ENCODE assay signal across 1 cellular context in genomic region chr5:133025804-133026663, GRCh38.
TF ChIP-seq lines count a peak whose summit lies in the region.

Gene ZCCHC10, minus strand, starts transcription at chr5:133026549. Its CDS starts 12 bp downstream, at chr5:133026537.

TF ChIP-seq in HepG2, 621 proteins besides CTCF, POLR2A, EP300 and RAD21 (continued from another document and continues in another):
- 0 out of 2 replicates have a peak, but pooled peaks have one; percentile 59 for TF ChIP-seq SNAI1 (CRISPR knock-in tag; IDR thresholded peaks at IDR 0.05; ENCODE audit: borderline replicate concordance)
- 0 out of 2 replicates have a peak, but pooled peaks have one; percentile 48 for TF ChIP-seq ZBTB2 (CRISPR knock-in tag; IDR thresholded peaks at IDR 0.05; ENCODE audit: low read depth)
- TF ChIP-seq ASH2L (IDR thresholded peaks at IDR 0.05; ENCODE audit: insufficient read length, low read depth, low read length) = peak; percentile 94
- TF ChIP-seq REPIN1 (CRISPR knock-in tag; IDR thresholded peaks at IDR 0.05; ENCODE audit: borderline replicate concordance, low read depth) = no peak
- TF ChIP-seq ZNF337 (CRISPR knock-in tag; IDR thresholded peaks at IDR 0.05; ENCODE audit: borderline replicate concordance, low read depth) = no peak
- TF ChIP-seq ZNF737 (CRISPR knock-in tag; IDR thresholded peaks at IDR 0.05; ENCODE audit: borderline replicate concordance) = no peak
- TF ChIP-seq ZFP91 (CRISPR knock-in tag; IDR thresholded peaks at IDR 0.05; ENCODE audit: borderline replicate concordance) = peak; percentile 61; the same call in 1 of the 2 replicates
- no peak for TF ChIP-seq ZKSCAN8 (CRISPR knock-in tag; IDR thresholded peaks at IDR 0.05; ENCODE audit: borderline replicate concordance)
- TF ChIP-seq AKAP8 (CRISPR knock-in tag; IDR thresholded peaks at IDR 0.05) = no peak
- TF ChIP-seq MEIS1 (CRISPR knock-in tag; IDR thresholded peaks at IDR 0.05; ENCODE audit: borderline replicate concordance) = no peak; the same call in 1 of the 2 replicates
- TF ChIP-seq HNF4G (IDR thresholded peaks at IDR 0.05; ENCODE audit: borderline replicate concordance, low read depth, low read length) = no peak
- no peak for TF ChIP-seq HNF4G (CRISPR knock-in tag; IDR thresholded peaks at IDR 0.05; ENCODE audit: borderline replicate concordance, low read depth)
- peak; percentile 38; the same call in 1 of the 2 replicates for TF ChIP-seq ETV5 (CRISPR knock-in tag; IDR thresholded peaks at IDR 0.05; ENCODE audit: borderline replicate concordance)
- no peak for TF ChIP-seq ZNF234 (CRISPR knock-in tag; conservative IDR thresholded peaks at IDR 0.05)
- TF ChIP-seq GTF3A (CRISPR knock-in tag; conservative IDR thresholded peaks at IDR 0.05) = no peak
- TF ChIP-seq, protein P1, sequence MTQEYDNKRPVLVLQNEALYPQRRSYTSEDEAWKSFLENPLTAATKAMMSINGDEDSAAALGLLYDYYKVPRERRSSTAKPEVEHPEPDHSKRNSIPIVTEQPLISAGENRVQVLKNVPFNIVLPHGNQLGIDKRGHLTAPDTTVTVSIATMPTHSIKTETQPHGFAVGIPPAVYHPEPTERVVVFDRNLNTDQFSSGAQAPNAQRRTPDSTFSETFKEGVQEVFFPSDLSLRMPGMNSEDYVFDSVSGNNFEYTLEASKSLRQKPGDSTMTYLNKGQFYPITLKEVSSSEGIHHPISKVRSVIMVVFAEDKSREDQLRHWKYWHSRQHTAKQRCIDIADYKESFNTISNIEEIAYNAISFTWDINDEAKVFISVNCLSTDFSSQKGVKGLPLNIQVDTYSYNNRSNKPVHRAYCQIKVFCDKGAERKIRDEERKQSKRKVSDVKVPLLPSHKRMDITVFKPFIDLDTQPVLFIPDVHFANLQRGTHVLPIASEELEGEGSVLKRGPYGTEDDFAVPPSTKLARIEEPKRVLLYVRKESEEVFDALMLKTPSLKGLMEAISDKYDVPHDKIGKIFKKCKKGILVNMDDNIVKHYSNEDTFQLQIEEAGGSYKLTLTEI (CRISPR knock-in tag; conservative IDR thresholded peaks at IDR 0.05) = no peak
- TF ChIP-seq MEF2D (CRISPR knock-in tag; IDR thresholded peaks at IDR 0.05) = 0 out of 2 replicates have a peak, but pooled peaks have one; percentile 22
- TF ChIP-seq SP5 (CRISPR knock-in tag; IDR thresholded peaks at IDR 0.05; ENCODE audit: borderline replicate concordance, low read depth) = no peak
- no peak for TF ChIP-seq ZNF414 (CRISPR knock-in tag; IDR thresholded peaks at IDR 0.05)
- no peak for TF ChIP-seq FOXC1 (CRISPR knock-in tag; IDR thresholded peaks at IDR 0.05; ENCODE audit: borderline replicate concordance)
- no peak for TF ChIP-seq CHD2 (IDR thresholded peaks at IDR 0.05; ENCODE audit: low read depth, low read length)
- TF ChIP-seq ZNF775 (CRISPR knock-in tag; IDR thresholded peaks at IDR 0.05; ENCODE audit: borderline replicate concordance) = 0 out of 2 replicates have a peak, but pooled peaks have one; percentile 51
- TF ChIP-seq MAF1 (CRISPR knock-in tag; IDR thresholded peaks at IDR 0.05; ENCODE audit: borderline replicate concordance) = no peak
- no peak for TF ChIP-seq FOXA1 (IDR thresholded peaks at IDR 0.05)
- TF ChIP-seq FOXA1 (CRISPR knock-in tag; IDR thresholded peaks at IDR 0.05) = peak; percentile 45; the same call in 1 of the 2 replicates
- peak; percentile 29; the same call in 1 of the 2 replicates for TF ChIP-seq ZNF891 (CRISPR knock-in tag; IDR thresholded peaks at IDR 0.05)
- TF ChIP-seq PAWR (CRISPR knock-in tag; IDR thresholded peaks at IDR 0.05; ENCODE audit: borderline replicate concordance) = no peak
- TF ChIP-seq, protein P2, sequence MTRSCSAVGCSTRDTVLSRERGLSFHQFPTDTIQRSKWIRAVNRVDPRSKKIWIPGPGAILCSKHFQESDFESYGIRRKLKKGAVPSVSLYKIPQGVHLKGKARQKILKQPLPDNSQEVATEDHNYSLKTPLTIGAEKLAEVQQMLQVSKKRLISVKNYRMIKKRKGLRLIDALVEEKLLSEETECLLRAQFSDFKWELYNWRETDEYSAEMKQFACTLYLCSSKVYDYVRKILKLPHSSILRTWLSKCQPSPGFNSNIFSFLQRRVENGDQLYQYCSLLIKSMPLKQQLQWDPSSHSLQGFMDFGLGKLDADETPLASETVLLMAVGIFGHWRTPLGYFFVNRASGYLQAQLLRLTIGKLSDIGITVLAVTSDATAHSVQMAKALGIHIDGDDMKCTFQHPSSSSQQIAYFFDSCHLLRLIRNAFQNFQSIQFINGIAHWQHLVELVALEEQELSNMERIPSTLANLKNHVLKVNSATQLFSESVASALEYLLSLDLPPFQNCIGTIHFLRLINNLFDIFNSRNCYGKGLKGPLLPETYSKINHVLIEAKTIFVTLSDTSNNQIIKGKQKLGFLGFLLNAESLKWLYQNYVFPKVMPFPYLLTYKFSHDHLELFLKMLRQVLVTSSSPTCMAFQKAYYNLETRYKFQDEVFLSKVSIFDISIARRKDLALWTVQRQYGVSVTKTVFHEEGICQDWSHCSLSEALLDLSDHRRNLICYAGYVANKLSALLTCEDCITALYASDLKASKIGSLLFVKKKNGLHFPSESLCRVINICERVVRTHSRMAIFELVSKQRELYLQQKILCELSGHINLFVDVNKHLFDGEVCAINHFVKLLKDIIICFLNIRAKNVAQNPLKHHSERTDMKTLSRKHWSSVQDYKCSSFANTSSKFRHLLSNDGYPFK (CRISPR knock-in tag; IDR thresholded peaks at IDR 0.05; ENCODE audit: borderline replicate concordance) = peak; percentile 76; the same call in 1 of the 2 replicates
- TF ChIP-seq ZNF597 (CRISPR knock-in tag; IDR thresholded peaks at IDR 0.05) = no peak
- TF ChIP-seq PHB2 (IDR thresholded peaks at IDR 0.05; ENCODE audit: partially characterized antibody) = no peak
- TF ChIP-seq ZNF709 (CRISPR knock-in tag; IDR thresholded peaks at IDR 0.05) = 0 out of 2 replicates have a peak, but pooled peaks have one; percentile 53
- no peak for TF ChIP-seq FLYWCH1 (CRISPR knock-in tag; IDR thresholded peaks at IDR 0.05)
- TF ChIP-seq ZNF101 (CRISPR knock-in tag; IDR thresholded peaks at IDR 0.05; ENCODE audit: borderline replicate concordance, low read depth) = no peak
- no peak for TF ChIP-seq ZNF264 (CRISPR knock-in tag; IDR thresholded peaks at IDR 0.05)
- TF ChIP-seq, protein P3, sequence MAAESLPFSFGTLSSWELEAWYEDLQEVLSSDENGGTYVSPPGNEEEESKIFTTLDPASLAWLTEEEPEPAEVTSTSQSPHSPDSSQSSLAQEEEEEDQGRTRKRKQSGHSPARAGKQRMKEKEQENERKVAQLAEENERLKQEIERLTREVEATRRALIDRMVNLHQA (CRISPR knock-in tag; IDR thresholded peaks at IDR 0.05) = no peak
- no peak for TF ChIP-seq THRA (CRISPR knock-in tag; IDR thresholded peaks at IDR 0.05; ENCODE audit: borderline replicate concordance)
- no peak for TF ChIP-seq ARNT (IDR thresholded peaks at IDR 0.05)
- TF ChIP-seq, protein P4, sequence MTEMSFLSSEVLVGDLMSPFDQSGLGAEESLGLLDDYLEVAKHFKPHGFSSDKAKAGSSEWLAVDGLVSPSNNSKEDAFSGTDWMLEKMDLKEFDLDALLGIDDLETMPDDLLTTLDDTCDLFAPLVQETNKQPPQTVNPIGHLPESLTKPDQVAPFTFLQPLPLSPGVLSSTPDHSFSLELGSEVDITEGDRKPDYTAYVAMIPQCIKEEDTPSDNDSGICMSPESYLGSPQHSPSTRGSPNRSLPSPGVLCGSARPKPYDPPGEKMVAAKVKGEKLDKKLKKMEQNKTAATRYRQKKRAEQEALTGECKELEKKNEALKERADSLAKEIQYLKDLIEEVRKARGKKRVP (CRISPR knock-in tag; IDR thresholded peaks at IDR 0.05) = no peak
- TF ChIP-seq SSRP1 (CRISPR knock-in tag; IDR thresholded peaks at IDR 0.05) = no peak
- TF ChIP-seq, protein P5, sequence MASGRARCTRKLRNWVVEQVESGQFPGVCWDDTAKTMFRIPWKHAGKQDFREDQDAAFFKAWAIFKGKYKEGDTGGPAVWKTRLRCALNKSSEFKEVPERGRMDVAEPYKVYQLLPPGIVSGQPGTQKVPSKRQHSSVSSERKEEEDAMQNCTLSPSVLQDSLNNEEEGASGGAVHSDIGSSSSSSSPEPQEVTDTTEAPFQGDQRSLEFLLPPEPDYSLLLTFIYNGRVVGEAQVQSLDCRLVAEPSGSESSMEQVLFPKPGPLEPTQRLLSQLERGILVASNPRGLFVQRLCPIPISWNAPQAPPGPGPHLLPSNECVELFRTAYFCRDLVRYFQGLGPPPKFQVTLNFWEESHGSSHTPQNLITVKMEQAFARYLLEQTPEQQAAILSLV (CRISPR knock-in tag; IDR thresholded peaks at IDR 0.05; ENCODE audit: borderline replicate concordance) = no peak
- TF ChIP-seq HNRNPUL1 (IDR thresholded peaks at IDR 0.05; ENCODE audit: low read depth, low read length) = no peak
- TF ChIP-seq, protein P6, sequence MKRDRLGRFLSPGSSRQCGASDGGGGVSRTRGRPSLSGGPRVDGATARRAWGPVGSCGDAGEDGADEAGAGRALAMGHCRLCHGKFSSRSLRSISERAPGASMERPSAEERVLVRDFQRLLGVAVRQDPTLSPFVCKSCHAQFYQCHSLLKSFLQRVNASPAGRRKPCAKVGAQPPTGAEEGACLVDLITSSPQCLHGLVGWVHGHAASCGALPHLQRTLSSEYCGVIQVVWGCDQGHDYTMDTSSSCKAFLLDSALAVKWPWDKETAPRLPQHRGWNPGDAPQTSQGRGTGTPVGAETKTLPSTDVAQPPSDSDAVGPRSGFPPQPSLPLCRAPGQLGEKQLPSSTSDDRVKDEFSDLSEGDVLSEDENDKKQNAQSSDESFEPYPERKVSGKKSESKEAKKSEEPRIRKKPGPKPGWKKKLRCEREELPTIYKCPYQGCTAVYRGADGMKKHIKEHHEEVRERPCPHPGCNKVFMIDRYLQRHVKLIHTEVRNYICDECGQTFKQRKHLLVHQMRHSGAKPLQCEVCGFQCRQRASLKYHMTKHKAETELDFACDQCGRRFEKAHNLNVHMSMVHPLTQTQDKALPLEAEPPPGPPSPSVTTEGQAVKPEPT (CRISPR knock-in tag; IDR thresholded peaks at IDR 0.05; ENCODE audit: low read depth) = no peak
- peak; percentile 76 for TF ChIP-seq KMT2B (CRISPR knock-in tag; IDR thresholded peaks at IDR 0.05)
- no peak for TF ChIP-seq NR2F2 (IDR thresholded peaks at IDR 0.05; ENCODE audit: borderline replicate concordance, low read depth)
- no peak for TF ChIP-seq MIER3 (CRISPR knock-in tag; IDR thresholded peaks at IDR 0.05; ENCODE audit: borderline replicate concordance)
- TF ChIP-seq SKI (IDR thresholded peaks at IDR 0.05; ENCODE audit: partially characterized antibody) = no peak
- TF ChIP-seq CBX2 (IDR thresholded peaks at IDR 0.05; ENCODE audit: low read depth, low read length) = no peak
- TF ChIP-seq CBX2 (CRISPR knock-in tag; IDR thresholded peaks at IDR 0.05; ENCODE audit: low read depth) = no peak
- peak; percentile 68 for TF ChIP-seq SALL1 (CRISPR knock-in tag; IDR thresholded peaks at IDR 0.05)
- 0 out of 2 replicates have a peak, but pooled peaks have one; percentile 72 for TF ChIP-seq ZNF253 (CRISPR knock-in tag; IDR thresholded peaks at IDR 0.05; ENCODE audit: borderline replicate concordance)
- TF ChIP-seq ZNF879 (CRISPR knock-in tag; IDR thresholded peaks at IDR 0.05) = 0 out of 2 replicates have a peak, but pooled peaks have one; percentile 29
- TF ChIP-seq ZBTB38 (CRISPR knock-in tag; IDR thresholded peaks at IDR 0.05) = peak; percentile 49; the same call in 1 of the 2 replicates
- TF ChIP-seq ZNF713 (CRISPR knock-in tag; IDR thresholded peaks at IDR 0.05) = no peak
- TF ChIP-seq MBNL3 (CRISPR knock-in tag; conservative IDR thresholded peaks at IDR 0.05) = no peak
- TF ChIP-seq MTA1 (CRISPR knock-in tag; IDR thresholded peaks at IDR 0.05; ENCODE audit: borderline replicate concordance) = no peak; the same call in 1 of the 2 replicates
